ENCODE assay signal across 14 cellular contexts in genomic region chr2:38190542-38191218, GRCh38.
DNase-seq lines count a peak whose midpoint lies in the region; TF ChIP-seq lines count a peak whose summit lies in the region.
"Had no signal": no experiment of that assay in that cellular context is flagged by ENCODE, and none has a peak within 500 bp of the region (broad histone marks: within the 10 kb centered on the region; RNA-seq: fewer than 3 reads in every experiment).

No MANE protein-coding gene starts in this region.

- TF ChIP-seq CTCF in fibroblast of pulmonary artery (IDR thresholded peaks at IDR 0.05; ENCODE audit: low read length, missing control alignments) (no peak), tibial nerve (IDR thresholded peaks at IDR 0.05) (no peak), nephron progenitor cell (IDR thresholded peaks at IDR 0.05) (no peak), esophagus muscularis mucosa (IDR thresholded peaks at IDR 0.05) (no peak)

- H3K4me3 Mint-ChIP-seq in activated naive CD4-positive, alpha-beta T cell treated with anti-CD3 and anti-CD28 coated beads, Interleukin-2, amount 10 ng/mL, durations not matched to agents 7 days and 5 days: no peak overlapping the region
- no peak overlapping the region for H3K4me3 Mint-ChIP-seq in nephron progenitor cell

- no peak for DNase-seq in activated naive CD4-positive, alpha-beta T cell treated with anti-CD3 and anti-CD28 coated beads, Interleukin-2, amount 10 ng/mL, durations not matched to agents 7 days and 5 days
- no peak for DNase-seq in activated naive CD4-positive, alpha-beta T cell treated with Interleukin-2 at 50 U/mL for 16 hours
- no peak for DNase-seq in SK-N-MC (ENCODE audit: low read depth, low spot score)
- peak; percentile 73 for DNase-seq in fibroblast of pulmonary artery (ENCODE audit: low read depth)
- DNase-seq in tibial nerve (ENCODE audit: low spot score in 2 of 2): peak in 1 of 2 donors; percentile 6
- DNase-seq in nephron progenitor cell: no peak
- DNase-seq in esophagus muscularis mucosa (ENCODE audit: extremely low spot score): no peak
- DNase-seq in NK-92 (lab: John Stamatoyannopoulos, UW; ENCODE audit: unreplicated experiment): no peak
- DNase-seq: activated gamma-delta T cell treated with Interleukin-2 at 50 U/mL for 16 hours, AML-193, DND-41, kidney glomerular epithelial cell, NCI-H2029 treated with DMSO at 0.1 percent for 48 hours, tibial artery had no signal

- H3K9me3 ChIP-seq in SK-N-MC (ENCODE audit: low read depth, low read length) (no peaks in the 10 kb centered on the region), tibial nerve (no peaks in the 10 kb centered on the region), esophagus muscularis mucosa (no peaks in the 10 kb centered on the region)
- H3K9me3 ChIP-seq: tibial artery had no signal

- H3K4me1 Mint-ChIP-seq in activated naive CD4-positive, alpha-beta T cell treated with anti-CD3 and anti-CD28 coated beads, Interleukin-2, amount 10 ng/mL, durations not matched to agents 7 days and 5 days: peaks cover 27% of the 10 kb centered on the region
- no peaks in the 10 kb centered on the region for H3K4me1 Mint-ChIP-seq in nephron progenitor cell

- WGBS in tibial nerve, 2 donors: 77 to 91% methylated on average over 3 of the region's 3 CpGs
- WGBS in esophagus muscularis mucosa: 88% methylated on average over 3 of the region's 3 CpGs

- TF ChIP-seq EP300 in tibial nerve (IDR thresholded peaks at IDR 0.05) (peak; percentile 17 to 54), esophagus muscularis mucosa (IDR thresholded peaks at IDR 0.05) (no peak)

- intact Hi-C loops in esophagus muscularis mucosa (cut with DNase I): no loop called here

- no peaks in the 10 kb centered on the region for H3K36me3 ChIP-seq in SK-N-MC (ENCODE audit: insufficient read depth, low read length)
- no peaks in the 10 kb centered on the region for H3K36me3 ChIP-seq in tibial nerve
- no peaks in the 10 kb centered on the region for H3K36me3 ChIP-seq in esophagus muscularis mucosa
- H3K36me3 ChIP-seq: tibial artery had no signal

- H3K4me3 ChIP-seq in SK-N-MC: no peak overlapping the region
- H3K4me3 ChIP-seq in fibroblast of pulmonary artery (replicated peaks; ENCODE audit: low read depth, low read length): no peak overlapping the region
- H3K4me3 ChIP-seq in tibial nerve: no peak overlapping the region
- H3K4me3 ChIP-seq in esophagus muscularis mucosa: no peak overlapping the region
- H3K4me3 ChIP-seq: tibial artery had no signal

- peaks cover 0 to 43% (median 15%) of the 10 kb centered on the region in 4 donors for H3K4me1 ChIP-seq in tibial nerve
- H3K4me1 ChIP-seq in esophagus muscularis mucosa: peaks cover 3 to 28% (median 17%) of the 10 kb centered on the region in 4 donors

- peak overlapping the region; percentile 84 for H3K27ac Mint-ChIP-seq in activated naive CD4-positive, alpha-beta T cell treated with anti-CD3 and anti-CD28 coated beads, Interleukin-2, amount 10 ng/mL, durations not matched to agents 7 days and 5 days
- no peak overlapping the region for H3K27ac Mint-ChIP-seq in nephron progenitor cell

- no peak for TF ChIP-seq POLR2A in tibial nerve (IDR thresholded peaks at IDR 0.05)
- no peak for TF ChIP-seq POLR2A in esophagus muscularis mucosa (IDR thresholded peaks at IDR 0.05; ENCODE audit: low read depth)

- H3K27me3 Mint-ChIP-seq in activated naive CD4-positive, alpha-beta T cell treated with anti-CD3 and anti-CD28 coated beads, Interleukin-2, amount 10 ng/mL, durations not matched to agents 7 days and 5 days: peaks cover 4% of the 10 kb centered on the region
- peaks cover 11% of the 10 kb centered on the region for H3K27me3 Mint-ChIP-seq in nephron progenitor cell (ENCODE audit: low read depth, poor library complexity)

- H3K9ac ChIP-seq in SK-N-MC (ENCODE audit: insufficient read length): no peak overlapping the region

- H3K27me3 ChIP-seq in tibial nerve: no peaks in the 10 kb centered on the region
- H3K27me3 ChIP-seq in esophagus muscularis mucosa: no peaks in the 10 kb centered on the region
- H3K27me3 ChIP-seq: tibial artery had no signal

- CTCF ChIA-PET in activated naive CD4-positive, alpha-beta T cell treated with anti-CD3 and anti-CD28 coated beads, Interleukin-2, amount 10 ng/mL, durations not matched to agents 7 days and 5 days (lab: Charles Lee): no interaction called here

- H3K36me3 Mint-ChIP-seq in activated naive CD4-positive, alpha-beta T cell treated with anti-CD3 and anti-CD28 coated beads, Interleukin-2, amount 10 ng/mL, durations not matched to agents 7 days and 5 days: no peaks in the 10 kb centered on the region
- H3K36me3 Mint-ChIP-seq in nephron progenitor cell (ENCODE audit: low read depth): no peaks in the 10 kb centered on the region

- H3K9me3 Mint-ChIP-seq in activated naive CD4-positive, alpha-beta T cell treated with anti-CD3 and anti-CD28 coated beads, Interleukin-2, amount 10 ng/mL, durations not matched to agents 7 days and 5 days: no peaks in the 10 kb centered on the region
- H3K9me3 Mint-ChIP-seq in nephron progenitor cell: no peaks in the 10 kb centered on the region

- H3K27ac ChIP-seq in SK-N-MC (0 out of 2 replicates have a peak overlapping the region, but pooled peaks have one; percentile 49), tibial nerve (peak overlapping the region in 3 of 4 donors; percentile 15 to 81 (median 75)), esophagus muscularis mucosa (replicated peaks in 1 of 4) (peak overlapping the region in 2 of 4 donors; percentile 5 to 13)
